In the genomic region with DNA sequence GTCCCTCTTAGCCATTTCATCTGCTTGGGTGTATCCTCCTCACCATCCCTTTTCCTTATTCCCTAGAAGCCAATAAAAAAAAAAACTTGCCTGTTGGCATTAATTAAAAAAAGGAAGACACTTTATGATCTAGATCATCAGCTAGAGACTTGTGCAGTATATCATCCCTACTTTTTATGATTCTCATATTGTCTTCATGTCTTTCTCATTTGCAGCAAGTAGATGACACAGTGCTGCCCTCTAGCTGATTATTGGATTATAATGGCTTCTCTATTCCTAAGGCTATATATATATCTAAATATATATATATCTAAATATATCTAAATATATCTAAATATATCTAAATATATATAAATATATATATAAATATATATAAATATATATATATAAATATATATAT, we compare ENCODE assay signal across 8 cellular contexts.
A peak's percentile ranks its signal among the peaks of the same experiment; 100 is the strongest.
DNase-seq lines count a peak whose midpoint lies in the region; ATAC-seq and TF ChIP-seq lines count a peak whose summit lies in the region.

No MANE protein-coding gene starts in this region.

- H3K4me1 Mint-ChIP-seq in activated naive CD4-positive, alpha-beta T cell treated with anti-CD3 and anti-CD28 coated beads, Interleukin-2, amount 10 ng/mL, durations not matched to agents 7 days and 5 days, result no peaks in the 10 kb centered on the region

- no peak for DNase-seq in Right ventricle myocardium superior
- DNase-seq in left cardiac atrium, result no peak
- DNase-seq in NCI-H2081 treated with DMSO at 0.1 percent for 48 hours (lab: John Stamatoyannopoulos, UW), result peak; percentile 23
- DNase-seq in astrocyte of the cerebellum (ENCODE audit: low read depth), result peak; percentile 50
- peak; percentile 39 for DNase-seq in medulla oblongata (ENCODE audit: extremely low spot score)
- DNase-seq in lower leg skin (ENCODE audit: low spot score in 2 of 2), result no peak
- no peak for DNase-seq in activated naive CD4-positive, alpha-beta T cell treated with anti-CD3 and anti-CD28 coated beads, Interleukin-2, amount 10 ng/mL, durations not matched to agents 7 days and 5 days

- TF ChIP-seq POLR2A in lower leg skin (IDR thresholded peaks at IDR 0.05), result no peak

- CTCF ChIA-PET in activated naive CD4-positive, alpha-beta T cell treated with anti-CD3 and anti-CD28 coated beads, Interleukin-2, amount 10 ng/mL, durations not matched to agents 7 days and 5 days (lab: Charles Lee), result interaction anchor here (0.6 to 1.1 kb wide), 5 partner anchors 14 to 545 kb away, joined by 3 to 5 read pairs (median 4); no protein-coding TSS in a partner anchor

- in situ Hi-C loops in astrocyte of the cerebellum (cut with HindIII; ENCODE audit: low sequenced_read_pairs), result no loop called here

- no peak overlapping the region for H3K27ac Mint-ChIP-seq in activated naive CD4-positive, alpha-beta T cell treated with anti-CD3 and anti-CD28 coated beads, Interleukin-2, amount 10 ng/mL, durations not matched to agents 7 days and 5 days

- H3K4me3 Mint-ChIP-seq in activated naive CD4-positive, alpha-beta T cell treated with anti-CD3 and anti-CD28 coated beads, Interleukin-2, amount 10 ng/mL, durations not matched to agents 7 days and 5 days, result no peak overlapping the region

- TF ChIP-seq CTCF in astrocyte of the cerebellum (IDR thresholded peaks at IDR 0.05; ENCODE audit: low read depth, low read length, missing control alignments) (peak; percentile 22), lower leg skin (IDR thresholded peaks at IDR 0.05) (no peak)

- no peaks in the 10 kb centered on the region for H3K36me3 Mint-ChIP-seq in activated naive CD4-positive, alpha-beta T cell treated with anti-CD3 and anti-CD28 coated beads, Interleukin-2, amount 10 ng/mL, durations not matched to agents 7 days and 5 days

- ATAC-seq in Right ventricle myocardium superior (ENCODE audit: poor library complexity) (peak; percentile 39), left cardiac atrium (no peak), HG03432 (IDR thresholded peaks at IDR 0.05; ENCODE audit: unreplicated experiment) (no peak)

- H3K27me3 Mint-ChIP-seq in activated naive CD4-positive, alpha-beta T cell treated with anti-CD3 and anti-CD28 coated beads, Interleukin-2, amount 10 ng/mL, durations not matched to agents 7 days and 5 days, result no peaks in the 10 kb centered on the region

- intact Hi-C loops in Right ventricle myocardium superior (cut with DNase I) (no loop called here), left cardiac atrium (cut with DNase I) (no loop called here), lower leg skin (cut with DNase I; ENCODE audit: low total_unique reads) (no loop called here)

- H3K4me3 ChIP-seq in astrocyte of the cerebellum (ENCODE audit: low read depth, low read length) (no peak overlapping the region), lower leg skin (ENCODE audit: low read depth, poor library complexity, severe bottlenecking) (no peak overlapping the region)

- H3K9me3 Mint-ChIP-seq in activated naive CD4-positive, alpha-beta T cell treated with anti-CD3 and anti-CD28 coated beads, Interleukin-2, amount 10 ng/mL, durations not matched to agents 7 days and 5 days, result no peaks in the 10 kb centered on the region

Comparison
In these comparisons a context has a peak if more than half of its experiments do, and no peak if none do; other contexts are left out.
1. DNase-seq: peak in NCI-H2081 treated with DMSO at 0.1 percent for 48 hours (single experiment), astrocyte of the cerebellum (single experiment) and medulla oblongata (single experiment); none in Right ventricle myocardium superior (single experiment), left cardiac atrium (single experiment), lower leg skin (0 of 2) and activated naive CD4-positive, alpha-beta T cell treated with anti-CD3 and anti-CD28 coated beads, Interleukin-2, amount 10 ng/mL, durations not matched to agents 7 days and 5 days (single experiment).